In the genomic region with DNA sequence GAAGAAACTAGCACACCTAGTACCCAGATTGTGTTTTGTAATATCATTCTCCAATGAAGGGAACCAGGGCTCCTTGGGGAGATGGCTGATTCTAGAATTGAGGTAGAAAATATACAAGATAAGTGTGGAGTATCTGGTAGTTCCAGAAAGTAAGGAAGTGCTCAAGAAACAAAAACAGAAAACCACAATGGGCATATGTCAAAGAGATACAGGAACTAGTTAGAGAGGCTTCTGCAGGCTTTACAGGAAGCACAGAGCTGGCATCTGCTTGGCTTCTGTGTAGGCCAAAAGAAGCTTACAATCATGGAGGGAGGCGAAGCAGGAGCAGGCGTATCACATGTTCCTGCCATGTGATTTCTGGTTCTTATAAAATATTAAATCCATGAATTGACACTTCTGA, we compare ENCODE assay signal across 21 cellular contexts.
"Had no signal": no experiment of that assay in that cellular context is flagged by ENCODE, and none has a peak within 500 bp of the region (broad histone marks: within the 10 kb centered on the region; RNA-seq: fewer than 3 reads in every experiment).

No MANE protein-coding gene starts in this region.

- H3K9me3 ChIP-seq: body of pancreas, sigmoid colon, uterus had no signal

- DNase-seq: activated CD4-positive, alpha-beta T cell treated with anti-CD3 and anti-CD28 coated beads for 1 hour; activated gamma-delta T cell treated with Interleukin-2 at 50 U/mL for 16 hours; activated T-cell treated with anti-CD3 and anti-CD28 coated beads, Interleukin-2, amount 50 U/mL, for 1 hour; anterior cingulate cortex; body of pancreas; cortex of kidney; heart left ventricle; left colon; retina; sigmoid colon; stimulated activated CD4-positive, alpha-beta T cell treated with anti-CD3 and anti-CD28 coated beads, Interleukin-2, amount 100 ng/mL, for 48 hours; stimulated activated CD8-positive, alpha-beta memory T cell treated with anti-CD3 and anti-CD28 coated beads, Interleukin-4, amount 100 ng/mL, for 48 hours; stimulated activated naive B cell treated with anti-CD40 and anti-IgM and Interleukin-4, amounts not matched to agents 10 μg/mL and 1 μg/mL and 100 μg/mL, for 72 hours; trophoblast cell; uterus had no signal

- H3K27me3 ChIP-seq: body of pancreas, cardiac muscle cell, heart left ventricle, sigmoid colon, uterus had no signal

- H3K9me3 Mint-ChIP-seq: activated naive CD4-positive, alpha-beta T cell treated with anti-CD3 and anti-CD28 coated beads, Interleukin-2, amount 50 U/mL, for 24 hours; memory B cell; natural killer cell treated with Interleukin-12 subunit alpha and Interleukin-12 subunit beta and Interleukin-15 and Interleukin-18, amount 100 ng/mL, for 72 hours had no signal

- H3K4me3 Mint-ChIP-seq: activated naive CD4-positive, alpha-beta T cell treated with anti-CD3 and anti-CD28 coated beads, Interleukin-2, amount 50 U/mL, for 24 hours; memory B cell; natural killer cell treated with Interleukin-12 subunit alpha and Interleukin-12 subunit beta and Interleukin-15 and Interleukin-18, amount 100 ng/mL, for 72 hours; stimulated activated naive B cell treated with anti-CD40 and anti-IgM and Interleukin-4, amounts not matched to agents 10 μg/mL and 1 μg/mL and 100 μg/mL, for 72 hours had no signal

- H3K36me3 ChIP-seq: cardiac muscle cell, heart left ventricle, sigmoid colon, uterus had no signal

- H3K36me3 Mint-ChIP-seq: activated naive CD4-positive, alpha-beta T cell treated with anti-CD3 and anti-CD28 coated beads, Interleukin-2, amount 50 U/mL, for 24 hours; memory B cell; natural killer cell treated with Interleukin-12 subunit alpha and Interleukin-12 subunit beta and Interleukin-15 and Interleukin-18, amount 100 ng/mL, for 72 hours; stimulated activated naive B cell treated with anti-CD40 and anti-IgM and Interleukin-4, amounts not matched to agents 10 μg/mL and 1 μg/mL and 100 μg/mL, for 72 hours had no signal

- H3K27ac Mint-ChIP-seq: activated naive CD4-positive, alpha-beta T cell treated with anti-CD3 and anti-CD28 coated beads, Interleukin-2, amount 50 U/mL, for 24 hours; memory B cell; natural killer cell treated with Interleukin-12 subunit alpha and Interleukin-12 subunit beta and Interleukin-15 and Interleukin-18, amount 100 ng/mL, for 72 hours; progenitor cell of endocrine pancreas; stimulated activated naive B cell treated with anti-CD40 and anti-IgM and Interleukin-4, amounts not matched to agents 10 μg/mL and 1 μg/mL and 100 μg/mL, for 72 hours had no signal

- H3K4me3 ChIP-seq: body of pancreas, cardiac muscle cell, heart left ventricle, sigmoid colon, smooth muscle cell, uterus had no signal

- ATAC-seq: body of pancreas; heart left ventricle; left colon; natural killer cell treated with Interleukin-12 subunit alpha and Interleukin-12 subunit beta and Interleukin-15 and Interleukin-18, amount 100 ng/mL, for 72 hours; stimulated activated naive B cell treated with anti-CD40 and anti-IgM and Interleukin-4, amounts not matched to agents 10 μg/mL and 1 μg/mL and 100 μg/mL, for 72 hours had no signal

- H3K4me2 ChIP-seq: smooth muscle cell had no signal

- H3K27ac ChIP-seq: body of pancreas, cardiac muscle cell, heart left ventricle, sigmoid colon, uterus had no signal

- H3K27me3 Mint-ChIP-seq: activated naive CD4-positive, alpha-beta T cell treated with anti-CD3 and anti-CD28 coated beads, Interleukin-2, amount 50 U/mL, for 24 hours; stimulated activated naive B cell treated with anti-CD40 and anti-IgM and Interleukin-4, amounts not matched to agents 10 μg/mL and 1 μg/mL and 100 μg/mL, for 72 hours had no signal

- H3K4me1 Mint-ChIP-seq: memory B cell; stimulated activated naive B cell treated with anti-CD40 and anti-IgM and Interleukin-4, amounts not matched to agents 10 μg/mL and 1 μg/mL and 100 μg/mL, for 72 hours had no signal

- H3K4me1 ChIP-seq: body of pancreas, sigmoid colon, uterus had no signal
